Comparison of ENCODE assay signal across 19 cellular contexts in genomic region chr9:86792136-86792535, GRCh38.
DNase-seq lines count a peak whose midpoint lies in the region; ATAC-seq, FAIRE-seq and TF ChIP-seq lines count a peak whose summit lies in the region.
"Had no signal": no experiment of that assay in that cellular context is flagged by ENCODE, and none has a peak within 500 bp of the region (broad histone marks: within the 10 kb centered on the region; RNA-seq: fewer than 3 reads in every experiment).

No MANE protein-coding gene starts in this region.

- no peaks in the 10 kb centered on the region for H3K79me2 ChIP-seq in mammary epithelial cell (ENCODE audit: insufficient read depth, low read length)

- no TSS peak for BruUV-seq in mammary epithelial cell (replicated peaks; lab: Mats Ljungman, UMichigan)

- TF ChIP-seq CTCF in HEK293 (tag by site-specific recombination; IDR thresholded peaks at IDR 0.05) (no peak), mammary epithelial cell (conservative IDR thresholded peaks at IDR 0.05 in 1 of 2, IDR thresholded peaks at IDR 0.05 in 1 of 2; ENCODE audit: extremely low read depth in 1 of 2, insufficient read depth in 1 of 2, low read depth in 1 of 2, low read length in 2 of 2) (no peak)

- intact Hi-C loops in mammary epithelial cell (cut with micrococcal nuclease): loop anchor here (1.0 to 2.0 kb wide), 2 partner anchors 153 to 305 kb away; no protein-coding TSS in a partner anchor

- no peak overlapping the region for H2AFZ ChIP-seq in mammary epithelial cell (ENCODE audit: low read depth, low read length)

- H3K4me3 ChIP-seq in HEK293 (ENCODE audit: low read depth, low read length): no peak overlapping the region
- no peak overlapping the region for H3K4me3 ChIP-seq in mammary epithelial cell (replicated peaks in 1 of 3; ENCODE audit: insufficient read depth in 1 of 3, low read depth in 2 of 3, low read length in 3 of 3)
- H3K4me3 ChIP-seq in small intestine (ENCODE audit: low read depth in 1 of 2, low read length in 2 of 2): no peak overlapping the region
- H3K4me3 ChIP-seq: BLaER1 treated with 17β-estradiol and CSF1 and Interleukin-3, amounts not matched to agents 10 nM and 100 nM; coronary artery; SJSA1 had no signal

- no peak for ATAC-seq in GM19452 (IDR thresholded peaks at IDR 0.05; ENCODE audit: unreplicated experiment)
- ATAC-seq: naive thymus-derived CD4-positive, alpha-beta T cell had no signal

- H3K9me3 ChIP-seq in HEK293 (ENCODE audit: control insufficient read depth, insufficient read depth, low read depth, low read length): no peaks in the 10 kb centered on the region
- no peaks in the 10 kb centered on the region for H3K9me3 ChIP-seq in mammary epithelial cell (replicated peaks; ENCODE audit: insufficient read depth, low read length)
- no peaks in the 10 kb centered on the region for H3K9me3 ChIP-seq in small intestine (ENCODE audit: control insufficient read depth, low read depth)
- H3K9me3 ChIP-seq: BLaER1 treated with 17β-estradiol and CSF1 and Interleukin-3, amounts not matched to agents 10 nM and 100 nM; SJSA1 had no signal

- H3K27ac ChIP-seq in HEK293 (ENCODE audit: extremely low read depth, low read depth, low read length) (no peak overlapping the region), mammary epithelial cell (ENCODE audit: insufficient read depth, low read depth, low read length) (no peak overlapping the region), small intestine (ENCODE audit: low read depth in 1 of 2, low read length in 1 of 2) (no peak overlapping the region)
- H3K27ac ChIP-seq: BLaER1 treated with 17β-estradiol and CSF1 and Interleukin-3, amounts not matched to agents 10 nM and 100 nM; coronary artery; SJSA1 had no signal

- no peak for FAIRE-seq in small intestine (lab: Jason Lieb, UNC)

- H3K27me3 ChIP-seq in mammary epithelial cell (ENCODE audit: insufficient read depth, low read length) (no peaks in the 10 kb centered on the region), small intestine (ENCODE audit: control insufficient read depth in 2 of 2, insufficient read depth in 2 of 2, low read length in 2 of 2) (peaks cover 0 to 3% of the 10 kb centered on the region in 2 donors)
- H3K27me3 ChIP-seq: BLaER1 treated with 17β-estradiol and CSF1 and Interleukin-3, amounts not matched to agents 10 nM and 100 nM; SJSA1 had no signal

- H3K36me3 ChIP-seq in HEK293 (ENCODE audit: control insufficient read depth in 2 of 2, insufficient read depth in 1 of 2, low read length in 2 of 2) (no peaks in the 10 kb centered on the region), mammary epithelial cell (ENCODE audit: insufficient read depth, low read length) (no peaks in the 10 kb centered on the region), small intestine (ENCODE audit: control insufficient read depth in 2 of 2, insufficient read depth in 2 of 2, low read length in 2 of 2) (no peaks in the 10 kb centered on the region)
- H3K36me3 ChIP-seq: BLaER1 treated with 17β-estradiol and CSF1 and Interleukin-3, amounts not matched to agents 10 nM and 100 nM; SJSA1 had no signal

- H3K4me1 ChIP-seq in HEK293 (ENCODE audit: control insufficient read depth, insufficient read depth, low read length) (no peaks in the 10 kb centered on the region; the same call in 1 of the 2 replicates), mammary epithelial cell (ENCODE audit: insufficient read depth, low read length) (no peaks in the 10 kb centered on the region), small intestine (ENCODE audit: control insufficient read depth in 2 of 2, insufficient read depth in 1 of 2, low read depth in 1 of 2, low read length in 1 of 2) (no peaks in the 10 kb centered on the region)
- H3K4me1 ChIP-seq: BLaER1 treated with 17β-estradiol and CSF1 and Interleukin-3, amounts not matched to agents 10 nM and 100 nM; SJSA1 had no signal

- POLR2A ChIA-PET in HEK293 (lab: Yijun Ruan, JAX): no interaction called here

- H4K20me1 ChIP-seq in mammary epithelial cell (ENCODE audit: insufficient read depth, low read length): no peaks in the 10 kb centered on the region
- H4K20me1 ChIP-seq: BLaER1 treated with 17β-estradiol and CSF1 and Interleukin-3, amounts not matched to agents 10 nM and 100 nM had no signal

- H3K4me2 ChIP-seq in mammary epithelial cell (ENCODE audit: insufficient read depth, low read depth, low read length): no peak overlapping the region
- H3K4me2 ChIP-seq: BLaER1 treated with 17β-estradiol and CSF1 and Interleukin-3, amounts not matched to agents 10 nM and 100 nM had no signal

- dilution Hi-C loops in mammary epithelial cell (cut with HindIII; ENCODE audit: low sequenced_read_pairs): no loop called here

- no peak overlapping the region for H3K9ac ChIP-seq in mammary epithelial cell (ENCODE audit: insufficient read depth, low read length)
- H3K9ac ChIP-seq: BLaER1 treated with 17β-estradiol and CSF1 and Interleukin-3, amounts not matched to agents 10 nM and 100 nM had no signal

- DNase-seq in M059J (ENCODE audit: low read depth) (peak; percentile 89), mammary epithelial cell (peak; percentile 88), small intestine (peak; percentile 30), NCI-H1436 treated with DMSO at 0.1 percent for 48 hours (lab: John Stamatoyannopoulos, UW) (no peak), cortex of kidney (lab: John Stamatoyannopoulos, UW) (no peak)
- DNase-seq: activated CD4-positive, alpha-beta T cell treated with anti-CD3 and anti-CD28 coated beads for 4 hours; activated CD8-positive, alpha-beta memory T cell treated with anti-CD3 and anti-CD28 coated beads, Interleukin-2, amount 50 U/mL, for 48 hours; activated naive CD4-positive, alpha-beta T cell; DMS 273 treated with DMSO at 0.1 percent for 48 hours; erythroblast; naive thymus-derived CD4-positive, alpha-beta T cell; NCI-H2029; NCI-H510A; stimulated activated CD4-positive, alpha-beta T cell treated with anti-CD3 and anti-CD28 coated beads, Interleukin-4, amount 100 ng/mL, for 1 hour had no signal

- in situ Hi-C loops in mammary epithelial cell (cut with MboI; ENCODE audit: low sequenced_read_pairs in 2 of 2): no loop called here

- CTCF ChIA-PET in HEK293 (lab: Yijun Ruan, JAX) (interaction anchor here (1.2 kb wide), 2 partner anchors 12 to 155 kb away, joined by 3 to 8 read pairs; no protein-coding TSS in a partner anchor), mammary epithelial cell (lab: Charles Lee; ENCODE audit: low non-redundant PET) (no interaction called here)

- WGBS in mammary epithelial cell (ENCODE audit: low coverage, missing lambda C conversion rate): 27% methylated on average over 3 of the region's 3 CpGs
- 13 to 53% (median 25%) methylated on average over 3 of the region's 3 CpGs for WGBS in small intestine, 3 donors

TF ChIP-seq in HEK293, 187 proteins besides CTCF, POLR2A, EP300 and RAD21 (continues in another document):
- TF ChIP-seq SP7 (tag by site-specific recombination; IDR thresholded peaks at IDR 0.05): 0 out of 2 replicates have a peak, but pooled peaks have one; percentile 23
- TF ChIP-seq PRDM4 (tag by site-specific recombination; IDR thresholded peaks at IDR 0.05): no peak
- TF ChIP-seq, protein P1, sequence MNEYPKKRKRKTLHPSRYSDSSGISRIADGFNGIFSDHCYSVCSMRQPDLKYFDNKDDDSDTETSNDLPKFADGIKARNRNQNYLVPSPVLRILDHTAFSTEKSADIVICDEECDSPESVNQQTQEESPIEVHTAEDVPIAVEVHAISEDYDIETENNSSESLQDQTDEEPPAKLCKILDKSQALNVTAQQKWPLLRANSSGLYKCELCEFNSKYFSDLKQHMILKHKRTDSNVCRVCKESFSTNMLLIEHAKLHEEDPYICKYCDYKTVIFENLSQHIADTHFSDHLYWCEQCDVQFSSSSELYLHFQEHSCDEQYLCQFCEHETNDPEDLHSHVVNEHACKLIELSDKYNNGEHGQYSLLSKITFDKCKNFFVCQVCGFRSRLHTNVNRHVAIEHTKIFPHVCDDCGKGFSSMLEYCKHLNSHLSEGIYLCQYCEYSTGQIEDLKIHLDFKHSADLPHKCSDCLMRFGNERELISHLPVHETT (tag by site-specific recombination; IDR thresholded peaks at IDR 0.05): peak; percentile 50; the same call in 1 of the 2 replicates
- no peak for TF ChIP-seq ZNF624 (tag by site-specific recombination; IDR thresholded peaks at IDR 0.05)
- peak; percentile 61; the same call in 1 of the 2 replicates for TF ChIP-seq ZNF629 (tag by site-specific recombination; IDR thresholded peaks at IDR 0.05)
- TF ChIP-seq KLF8 (tag by site-specific recombination; IDR thresholded peaks at IDR 0.05): 0 out of 2 replicates have a peak, but pooled peaks have one; percentile 48
- TF ChIP-seq ZNF366 (tag by site-specific recombination; conservative IDR thresholded peaks at IDR 0.05): peak; percentile 81
- TF ChIP-seq ZNF184 (tag by site-specific recombination; IDR thresholded peaks at IDR 0.05): peak; percentile 89
- TF ChIP-seq GLI4 (tag by site-specific recombination; IDR thresholded peaks at IDR 0.05): no peak

Comparison
In these comparisons a context has a peak if more than half of its experiments do, and no peak if none do; other contexts are left out.
1. DNase-seq: peak in M059J (single experiment), mammary epithelial cell (single experiment) and small intestine (single experiment); none in NCI-H1436 treated with DMSO at 0.1 percent for 48 hours (single experiment) and cortex of kidney (single experiment).